Comparison of ENCODE assay signal across 16 cellular contexts in genomic region chr2:171087547-171087946, GRCh38.
DNase-seq lines count a peak whose midpoint lies in the region; ATAC-seq and TF ChIP-seq lines count a peak whose summit lies in the region.
"Had no signal": no experiment of that assay in that cellular context is flagged by ENCODE, and none has a peak within 500 bp of the region (broad histone marks: within the 10 kb centered on the region; RNA-seq: fewer than 3 reads in every experiment).

No MANE protein-coding gene starts in this region.

- peak in 1 of 2 donors; percentile 23 for ATAC-seq in activated T-cell treated with anti-CD3 and anti-CD28 coated beads, Interleukin-2, amount 50 U/mL, for 4 hours
- no peak for ATAC-seq in activated naive CD8-positive, alpha-beta T cell treated with anti-CD3 and anti-CD28 coated beads, Interleukin-2, amount 10 ng/mL, durations not matched to agents 7 days and 5 days (ENCODE audit: low read depth)

- no peaks in the 10 kb centered on the region for H3K27me3 Mint-ChIP-seq in activated T-cell treated with anti-CD3 and anti-CD28 coated beads, Interleukin-2, amount 50 U/mL, for 4 hours (ENCODE audit: low read depth)
- H3K27me3 Mint-ChIP-seq in HFFc6 (ENCODE audit: insufficient read depth) (peaks cover 2% of the 10 kb centered on the region; the same call in 1 of the 2 replicates), nephron progenitor cell (ENCODE audit: low read depth, poor library complexity) (peaks cover 2% of the 10 kb centered on the region)
- no peaks in the 10 kb centered on the region for H3K27me3 Mint-ChIP-seq in activated naive CD8-positive, alpha-beta T cell treated with anti-CD3 and anti-CD28 coated beads, Interleukin-2, amount 10 ng/mL, durations not matched to agents 7 days and 5 days

- H3K36me3 Mint-ChIP-seq in activated T-cell treated with anti-CD3 and anti-CD28 coated beads, Interleukin-2, amount 50 U/mL, for 4 hours (ENCODE audit: insufficient read depth) = peaks cover 10% of the 10 kb centered on the region
- H3K36me3 Mint-ChIP-seq in HFFc6 (ENCODE audit: low read depth) (peaks cover 5% of the 10 kb centered on the region; the same call in 1 of the 2 replicates), nephron progenitor cell (ENCODE audit: low read depth) (peaks cover 53% of the 10 kb centered on the region)
- peaks cover 20% of the 10 kb centered on the region for H3K36me3 Mint-ChIP-seq in activated naive CD8-positive, alpha-beta T cell treated with anti-CD3 and anti-CD28 coated beads, Interleukin-2, amount 10 ng/mL, durations not matched to agents 7 days and 5 days

- peaks cover 10% of the 10 kb centered on the region; the same call in 1 of the 2 replicates for H3K4me1 ChIP-seq in Karpas-422 (ENCODE audit: low read length)
- H3K4me1 ChIP-seq: ascending aorta, right atrium auricular region, uterus had no signal

- TF ChIP-seq CTCF in HFFc6 (IDR thresholded peaks at IDR 0.05) (no peak), nephron progenitor cell (IDR thresholded peaks at IDR 0.05) (no peak)

- no peaks in the 10 kb centered on the region for H3K27me3 ChIP-seq in Karpas-422 (ENCODE audit: low read length)
- H3K27me3 ChIP-seq: ascending aorta, right atrium auricular region, uterus had no signal

- H3K27ac Mint-ChIP-seq in HFFc6 = 0 out of 2 replicates have a peak overlapping the region, but pooled peaks have one; percentile 3
- peak overlapping the region; percentile 41 for H3K27ac Mint-ChIP-seq in activated naive CD8-positive, alpha-beta T cell treated with anti-CD3 and anti-CD28 coated beads, Interleukin-2, amount 10 ng/mL, durations not matched to agents 7 days and 5 days
- peak overlapping the region; percentile 65 for H3K27ac Mint-ChIP-seq in nephron progenitor cell

- peaks cover 96% of the 10 kb centered on the region for H3K79me2 ChIP-seq in Karpas-422 (ENCODE audit: low read length)

- H3K9me3 Mint-ChIP-seq in activated T-cell treated with anti-CD3 and anti-CD28 coated beads, Interleukin-2, amount 50 U/mL, for 4 hours = no peaks in the 10 kb centered on the region
- H3K9me3 Mint-ChIP-seq in HFFc6 (no peaks in the 10 kb centered on the region), nephron progenitor cell (peaks cover 13% of the 10 kb centered on the region)
- H3K9me3 Mint-ChIP-seq in activated naive CD8-positive, alpha-beta T cell treated with anti-CD3 and anti-CD28 coated beads, Interleukin-2, amount 10 ng/mL, durations not matched to agents 7 days and 5 days = no peaks in the 10 kb centered on the region

- DNase-seq in activated T-cell treated with anti-CD3 and anti-CD28 coated beads, Interleukin-2, amount 50 U/mL, for 4 hours = no peak
- no peak for DNase-seq in activated T-cell treated with anti-CD3 and anti-CD28 coated beads for 4 hours
- DNase-seq in HFFc6 = no peak
- DNase-seq in activated naive CD8-positive, alpha-beta T cell treated with anti-CD3 and anti-CD28 coated beads, Interleukin-2, amount 10 ng/mL, durations not matched to agents 7 days and 5 days = no peak
- DNase-seq in nephron progenitor cell = no peak
- no peak for DNase-seq in NCI-H2196 (lab: John Stamatoyannopoulos, UW; ENCODE audit: unreplicated experiment)
- DNase-seq in Karpas-422 = no peak
- no peak for DNase-seq in NCI-H345 (lab: John Stamatoyannopoulos, UW)
- DNase-seq: COR-L47, cortex of kidney, NCI-H2029, occipital lobe had no signal

- peak overlapping the region; percentile 79 for H3K4me3 Mint-ChIP-seq in activated T-cell treated with anti-CD3 and anti-CD28 coated beads, Interleukin-2, amount 50 U/mL, for 4 hours
- no peak overlapping the region for H3K4me3 Mint-ChIP-seq in HFFc6
- H3K4me3 Mint-ChIP-seq in activated naive CD8-positive, alpha-beta T cell treated with anti-CD3 and anti-CD28 coated beads, Interleukin-2, amount 10 ng/mL, durations not matched to agents 7 days and 5 days = peak overlapping the region; percentile 33
- no peak overlapping the region for H3K4me3 Mint-ChIP-seq in nephron progenitor cell

- H4K20me1 ChIP-seq in Karpas-422 (ENCODE audit: insufficient read depth, low read depth, low read length) = no peaks in the 10 kb centered on the region

- POLR2A ChIA-PET in activated naive CD8-positive, alpha-beta T cell treated with anti-CD3 and anti-CD28 coated beads, Interleukin-2, amount 10 ng/mL, durations not matched to agents 7 days and 5 days (lab: Charles Lee) = interaction anchor here (1.4 kb wide), 1 partner anchor 72 kb away, joined by 5 read pairs; no protein-coding TSS in a partner anchor

- no peaks in the 10 kb centered on the region for H3K9me3 ChIP-seq in Karpas-422 (ENCODE audit: low read length)
- H3K9me3 ChIP-seq: ascending aorta, right atrium auricular region, uterus had no signal

- no peak overlapping the region for H3K4me3 ChIP-seq in Karpas-422 (ENCODE audit: low read length)
- H3K4me3 ChIP-seq: ascending aorta, right atrium auricular region, uterus had no signal

- H2AFZ ChIP-seq in Karpas-422 (ENCODE audit: low read length) = no peak overlapping the region

- H3K27ac ChIP-seq in Karpas-422 (ENCODE audit: low read length) = no peak overlapping the region
- H3K27ac ChIP-seq: ascending aorta, epithelial cell of prostate, right atrium auricular region, uterus had no signal

- 0 out of 2 replicates have a peak, but pooled peaks cover 3% of the 10 kb centered on the region for H3K36me3 ChIP-seq in Karpas-422 (ENCODE audit: insufficient read depth, low read length)
- H3K36me3 ChIP-seq: ascending aorta, right atrium auricular region, uterus had no signal

- peaks cover 58% of the 10 kb centered on the region for H3K4me1 Mint-ChIP-seq in activated T-cell treated with anti-CD3 and anti-CD28 coated beads, Interleukin-2, amount 50 U/mL, for 4 hours (ENCODE audit: low read depth)
- H3K4me1 Mint-ChIP-seq in HFFc6 (ENCODE audit: low read depth) (peaks cover 50% of the 10 kb centered on the region), nephron progenitor cell (peaks cover 28% of the 10 kb centered on the region)
- peaks cover 30% of the 10 kb centered on the region for H3K4me1 Mint-ChIP-seq in activated naive CD8-positive, alpha-beta T cell treated with anti-CD3 and anti-CD28 coated beads, Interleukin-2, amount 10 ng/mL, durations not matched to agents 7 days and 5 days

- no peaks in the 10 kb centered on the region for H3K9me2 ChIP-seq in Karpas-422 (replicated peaks; ENCODE audit: insufficient read depth, low read length)

- H3K4me2 ChIP-seq in Karpas-422 (ENCODE audit: low read depth, low read length, poor library complexity, severe bottlenecking) = no peak overlapping the region

- H3K9ac ChIP-seq in Karpas-422 (ENCODE audit: low read length) = no peak overlapping the region

Comparison
In these comparisons a context has a peak if more than half of its experiments do, and no peak if none do; other contexts are left out.
1. H3K4me3 Mint-ChIP-seq: peak in activated T-cell treated with anti-CD3 and anti-CD28 coated beads, Interleukin-2, amount 50 U/mL, for 4 hours (single experiment) and activated naive CD8-positive, alpha-beta T cell treated with anti-CD3 and anti-CD28 coated beads, Interleukin-2, amount 10 ng/mL, durations not matched to agents 7 days and 5 days (single experiment); none in HFFc6 (single experiment) and nephron progenitor cell (single experiment).
2. H3K27ac Mint-ChIP-seq: peak in every context shown above with its lines; median percentile 65 in nephron progenitor cell; 41 in activated naive CD8-positive, alpha-beta T cell treated with anti-CD3 and anti-CD28 coated beads, Interleukin-2, amount 10 ng/mL, durations not matched to agents 7 days and 5 days; 3 in HFFc6.